9 cellular contexts compared by ENCODE assay signal in the genomic region with DNA sequence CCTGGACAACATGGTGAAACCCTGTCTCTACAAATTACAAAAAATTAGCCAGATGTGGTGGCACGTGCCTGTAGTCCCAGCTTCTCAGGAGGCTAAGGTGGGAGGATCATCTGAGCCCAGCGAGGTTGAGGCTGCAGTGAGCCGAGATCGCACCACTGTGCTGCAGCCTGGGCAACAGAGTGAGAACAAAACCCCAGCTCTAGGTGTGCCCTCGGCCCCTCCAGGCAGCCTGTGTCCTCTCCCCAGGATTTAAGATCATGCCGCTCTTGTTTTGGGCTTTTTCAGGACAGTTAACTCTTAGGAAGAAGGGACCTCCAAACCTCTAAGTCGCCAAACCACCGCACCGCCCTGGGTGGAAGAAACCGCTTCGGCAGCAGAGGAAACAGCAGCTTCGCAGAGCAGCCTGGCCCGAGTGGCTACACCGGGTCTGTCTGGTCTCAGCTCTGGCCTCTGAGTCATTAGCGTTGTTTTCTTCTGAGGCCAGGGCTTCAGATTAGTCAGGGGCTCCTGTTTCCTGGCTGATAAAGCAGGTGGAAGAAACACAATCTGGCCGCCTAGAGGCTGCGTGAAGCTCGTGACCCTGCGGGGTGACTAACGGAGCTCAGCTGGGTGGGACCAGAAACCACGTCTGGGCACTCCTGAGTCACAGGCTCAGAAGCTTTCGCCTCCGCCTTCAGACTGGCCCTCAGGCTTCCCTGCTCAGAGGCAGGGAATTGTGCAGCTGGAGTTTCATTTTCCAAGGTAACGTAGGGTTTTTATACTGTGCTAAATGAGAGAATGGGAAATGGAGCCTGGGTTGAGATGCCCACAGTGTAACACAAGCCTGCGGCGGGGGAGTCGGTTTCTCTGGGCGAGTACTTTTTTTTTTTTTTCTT. TPM values are rescaled to one million over a fixed set of nuclear protein-coding genes. Genes with fewer than 3 reads are reported as not detected.
DNase-seq lines count a peak whose midpoint lies in the region; ATAC-seq and TF ChIP-seq lines count a peak whose summit lies in the region.
"Had no signal": no experiment of that assay in that cellular context is flagged by ENCODE, and none has a peak within 500 bp of the region (broad histone marks: within the 10 kb centered on the region; RNA-seq: fewer than 3 reads in every experiment).

No MANE protein-coding gene starts in this region.

- H3K36me3 ChIP-seq in breast epithelium, result no peaks in the 10 kb centered on the region

- peak overlapping the region; percentile 48 for H3K4me3 ChIP-seq in WI38 (ENCODE audit: low read depth, low read length)
- H3K4me3 ChIP-seq in breast epithelium, result peak overlapping the region; percentile 10 to 48 (median 36)

- intact Hi-C loops in breast epithelium (cut with DNase I; ENCODE audit: low total_unique reads), result no loop called here

- no peaks in the 10 kb centered on the region for H3K9me3 ChIP-seq in breast epithelium

- TF ChIP-seq POLR2A in breast epithelium (IDR thresholded peaks at IDR 0.05), result no peak

- H3K4me1 ChIP-seq in breast epithelium, result no peaks in the 10 kb centered on the region

- DNase-seq in GM04504 (ENCODE audit: low read depth) (peak; percentile 96), breast epithelium (ENCODE audit: low spot score in 2 of 2) (peak in 1 of 2 donors; percentile 26), DMS79 treated with DMSO at 0.1 percent for 48 hours (lab: John Stamatoyannopoulos, UW) (no peak)
- peak; percentile 56 for DNase-seq in stimulated activated CD4-positive, alpha-beta T cell treated with anti-CD3 and anti-CD28 coated beads, Interleukin-4, amount 100 ng/mL, for 1 hour

- no peak for TF ChIP-seq EP300 in Ishikawa (IDR thresholded peaks at IDR 0.05; ENCODE audit: borderline replicate concordance)

- H3K27ac ChIP-seq in breast epithelium (peak overlapping the region; percentile 52 to 57), layer of hippocampus (ENCODE audit: low read depth, low read length) (peak overlapping the region; percentile 65)

- no peak for TF ChIP-seq CTCF in WI38 (IDR thresholded peaks at IDR 0.05; ENCODE audit: low read depth, low read length)
- TF ChIP-seq CTCF in breast epithelium (IDR thresholded peaks at IDR 0.05), result no peak

- H3K27me3 ChIP-seq in breast epithelium (no peaks in the 10 kb centered on the region), layer of hippocampus (ENCODE audit: control insufficient read depth, insufficient read depth, low read length) (no peaks in the 10 kb centered on the region)

- ATAC-seq in GM21786 (IDR thresholded peaks at IDR 0.05; ENCODE audit: unreplicated experiment), result peak; percentile 80

- TF ChIP-seq RAD21 in Ishikawa (IDR thresholded peaks at IDR 0.05; ENCODE audit: low read depth), result no peak

TF ChIP-seq in Ishikawa, 13 proteins besides CTCF, POLR2A, EP300 and RAD21:
- TF ChIP-seq TAF1 (IDR thresholded peaks at IDR 0.05; ENCODE audit: low read depth) (no peak), TCF12 (IDR thresholded peaks at IDR 0.05; ENCODE audit: low read depth) (peak; percentile 44; the same call in 1 of the 2 replicates), CEBPB (IDR thresholded peaks at IDR 0.05) (no peak), NFIC (IDR thresholded peaks at IDR 0.05) (no peak), TEAD4 (IDR thresholded peaks at IDR 0.05) (no peak), CREB1 (IDR thresholded peaks at IDR 0.05; ENCODE audit: low read depth) (no peak), YY1 (IDR thresholded peaks at IDR 0.05; ENCODE audit: low read depth) (no peak), FOXM1 (IDR thresholded peaks at IDR 0.05; ENCODE audit: borderline replicate concordance, low read depth) (no peak), ZBTB7A (IDR thresholded peaks at IDR 0.05; ENCODE audit: low read depth) (no peak), EGR1 (IDR thresholded peaks at IDR 0.05) (no peak)
- TF ChIP-seq, protein P1, sequence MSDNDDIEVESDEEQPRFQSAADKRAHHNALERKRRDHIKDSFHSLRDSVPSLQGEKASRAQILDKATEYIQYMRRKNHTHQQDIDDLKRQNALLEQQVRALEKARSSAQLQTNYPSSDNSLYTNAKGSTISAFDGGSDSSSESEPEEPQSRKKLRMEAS (IDR thresholded peaks at IDR 0.05), result no peak
- TF ChIP-seq, protein P2, sequence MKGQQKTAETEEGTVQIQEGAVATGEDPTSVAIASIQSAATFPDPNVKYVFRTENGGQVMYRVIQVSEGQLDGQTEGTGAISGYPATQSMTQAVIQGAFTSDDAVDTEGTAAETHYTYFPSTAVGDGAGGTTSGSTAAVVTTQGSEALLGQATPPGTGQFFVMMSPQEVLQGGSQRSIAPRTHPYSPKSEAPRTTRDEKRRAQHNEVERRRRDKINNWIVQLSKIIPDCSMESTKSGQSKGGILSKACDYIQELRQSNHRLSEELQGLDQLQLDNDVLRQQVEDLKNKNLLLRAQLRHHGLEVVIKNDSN (IDR thresholded peaks at IDR 0.05), result peak; percentile 13; the same call in 1 of the 2 replicates
- TF ChIP-seq, protein P3, sequence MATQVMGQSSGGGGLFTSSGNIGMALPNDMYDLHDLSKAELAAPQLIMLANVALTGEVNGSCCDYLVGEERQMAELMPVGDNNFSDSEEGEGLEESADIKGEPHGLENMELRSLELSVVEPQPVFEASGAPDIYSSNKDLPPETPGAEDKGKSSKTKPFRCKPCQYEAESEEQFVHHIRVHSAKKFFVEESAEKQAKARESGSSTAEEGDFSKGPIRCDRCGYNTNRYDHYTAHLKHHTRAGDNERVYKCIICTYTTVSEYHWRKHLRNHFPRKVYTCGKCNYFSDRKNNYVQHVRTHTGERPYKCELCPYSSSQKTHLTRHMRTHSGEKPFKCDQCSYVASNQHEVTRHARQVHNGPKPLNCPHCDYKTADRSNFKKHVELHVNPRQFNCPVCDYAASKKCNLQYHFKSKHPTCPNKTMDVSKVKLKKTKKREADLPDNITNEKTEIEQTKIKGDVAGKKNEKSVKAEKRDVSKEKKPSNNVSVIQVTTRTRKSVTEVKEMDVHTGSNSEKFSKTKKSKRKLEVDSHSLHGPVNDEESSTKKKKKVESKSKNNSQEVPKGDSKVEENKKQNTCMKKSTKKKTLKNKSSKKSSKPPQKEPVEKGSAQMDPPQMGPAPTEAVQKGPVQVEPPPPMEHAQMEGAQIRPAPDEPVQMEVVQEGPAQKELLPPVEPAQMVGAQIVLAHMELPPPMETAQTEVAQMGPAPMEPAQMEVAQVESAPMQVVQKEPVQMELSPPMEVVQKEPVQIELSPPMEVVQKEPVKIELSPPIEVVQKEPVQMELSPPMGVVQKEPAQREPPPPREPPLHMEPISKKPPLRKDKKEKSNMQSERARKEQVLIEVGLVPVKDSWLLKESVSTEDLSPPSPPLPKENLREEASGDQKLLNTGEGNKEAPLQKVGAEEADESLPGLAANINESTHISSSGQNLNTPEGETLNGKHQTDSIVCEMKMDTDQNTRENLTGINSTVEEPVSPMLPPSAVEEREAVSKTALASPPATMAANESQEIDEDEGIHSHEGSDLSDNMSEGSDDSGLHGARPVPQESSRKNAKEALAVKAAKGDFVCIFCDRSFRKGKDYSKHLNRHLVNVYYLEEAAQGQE (IDR thresholded peaks at IDR 0.05; ENCODE audit: low read depth), result no peak

RNA-seq across cellular contexts. Expression of a gene that starts 44.7 kb away (rescaled TPM):
- 1 to 10 TPM in 2 of 3 donors, under 1 TPM in 1; 0.64 to 2.8 (median 1.6) TPM for total RNA-seq in breast epithelium

RNA-seq across cellular contexts. Expression of a gene that starts 50.0 kb away (rescaled TPM):
- not detected for total RNA-seq in breast epithelium
- total RNA-seq: mononuclear cell had no signal
